In genomic region chr19:16581145-16581970, GRCh38 we compare ENCODE assay signal across 12 cellular contexts. TPM values are rescaled to one million over a fixed set of nuclear protein-coding genes. Genes with fewer than 3 reads are reported as not detected.
DNase-seq lines count a peak whose midpoint lies in the region; ATAC-seq and TF ChIP-seq lines count a peak whose summit lies in the region.
"Had no signal": no experiment of that assay in that cellular context is flagged by ENCODE, and none has a peak within 500 bp of the region (broad histone marks: within the 10 kb centered on the region; RNA-seq: fewer than 3 reads in every experiment).

No MANE protein-coding gene starts in this region.

- H3K4me1 Mint-ChIP-seq in CD8-positive, alpha-beta memory T cell, result peaks cover 49 to 76% (median 62%) of the 10 kb centered on the region in 3 donors
- peaks cover 41 to 55% of the 10 kb centered on the region in 2 donors for H3K4me1 Mint-ChIP-seq in effector memory CD8-positive, alpha-beta T cell (ENCODE audit: low read depth in 2 of 2)
- peaks cover 37% of the 10 kb centered on the region for H3K4me1 Mint-ChIP-seq in osteocyte (ENCODE audit: unreplicated experiment)

- peak overlapping the region; percentile 29 for H3K4me2 ChIP-seq in Karpas-422 (ENCODE audit: low read depth, low read length, poor library complexity, severe bottlenecking)

- peaks cover 15% of the 10 kb centered on the region for H3K36me3 ChIP-seq in CD8-positive, alpha-beta memory T cell (ENCODE audit: insufficient read depth, low read length)
- H3K36me3 ChIP-seq in Karpas-422 (ENCODE audit: insufficient read depth, low read length) (no peaks in the 10 kb centered on the region), tibial nerve (peaks cover 0 to 29% (median 20%) of the 10 kb centered on the region in 3 donors)
- H3K36me3 ChIP-seq: uterus had no signal

- H3K9ac ChIP-seq in Karpas-422 (ENCODE audit: low read length), result peak overlapping the region; percentile 82; the same call in 1 of the 2 replicates

- no peaks in the 10 kb centered on the region for H3K27me3 ChIP-seq in CD8-positive, alpha-beta memory T cell (ENCODE audit: insufficient read depth, low read length, poor library complexity, severe bottlenecking)
- H3K27me3 ChIP-seq in Karpas-422 (ENCODE audit: low read length) (no peaks in the 10 kb centered on the region), tibial nerve (no peaks in the 10 kb centered on the region)
- H3K27me3 ChIP-seq: uterus had no signal

- no peak overlapping the region for H3K4me3 ChIP-seq in CD8-positive, alpha-beta memory T cell (ENCODE audit: low read length)
- no peak overlapping the region for H3K4me3 ChIP-seq in Karpas-422 (ENCODE audit: low read length)
- H3K4me3 ChIP-seq in tibial nerve, result no peak overlapping the region
- H3K4me3 ChIP-seq: uterus had no signal

- no peaks in the 10 kb centered on the region for H3K9me3 Mint-ChIP-seq in CD8-positive, alpha-beta memory T cell
- H3K9me3 Mint-ChIP-seq in effector memory CD8-positive, alpha-beta T cell, result no peaks in the 10 kb centered on the region
- no peaks in the 10 kb centered on the region for H3K9me3 Mint-ChIP-seq in osteocyte (ENCODE audit: unreplicated experiment)

- peaks cover 92% of the 10 kb centered on the region for H3K79me2 ChIP-seq in Karpas-422 (ENCODE audit: low read length)

- no peaks in the 10 kb centered on the region for H3K9me2 ChIP-seq in Karpas-422 (replicated peaks; ENCODE audit: insufficient read depth, low read length)

- 80 to 84% methylated on average over 12 of the region's 12 CpGs for WGBS in tibial nerve, 2 donors

- POLR2A ChIA-PET in CD8-positive, alpha-beta memory T cell (lab: Charles Lee), result no interaction called here

- ATAC-seq in effector memory CD8-positive, alpha-beta T cell (replicated peaks), result no peak
- ATAC-seq in HG03520 (IDR thresholded peaks at IDR 0.05; ENCODE audit: unreplicated experiment), result no peak
- ATAC-seq in HG02642 (IDR thresholded peaks at IDR 0.05; ENCODE audit: poor library complexity, unreplicated experiment), result no peak
- ATAC-seq: HCT116 had no signal

- TF ChIP-seq EP300 in tibial nerve (IDR thresholded peaks at IDR 0.05), result no peak

- H3K36me3 Mint-ChIP-seq in CD8-positive, alpha-beta memory T cell, result peaks cover 0 to 30% (median 6%) of the 10 kb centered on the region in 3 donors
- peaks cover 75% of the 10 kb centered on the region for H3K36me3 Mint-ChIP-seq in effector memory CD8-positive, alpha-beta T cell (ENCODE audit: insufficient read depth)
- H3K36me3 Mint-ChIP-seq in osteocyte (ENCODE audit: unreplicated experiment), result peaks cover 4% of the 10 kb centered on the region

- peak overlapping the region in 4 of 7 donors; percentile 23 to 41 (median 38) for H3K4me3 Mint-ChIP-seq in CD8-positive, alpha-beta memory T cell
- peak overlapping the region; percentile 25 to 45 for H3K4me3 Mint-ChIP-seq in effector memory CD8-positive, alpha-beta T cell
- no peak overlapping the region for H3K4me3 Mint-ChIP-seq in osteocyte (ENCODE audit: unreplicated experiment)

- no peak overlapping the region for H2AFZ ChIP-seq in Karpas-422 (ENCODE audit: low read length)

- DNase-seq in CD8-positive, alpha-beta memory T cell, result no peak
- DNase-seq in Karpas-422 (peak; percentile 63), osteocyte (ENCODE audit: extremely low spot score, unreplicated experiment) (no peak), NCI-H2081 treated with DMSO at 0.1 percent for 48 hours (lab: John Stamatoyannopoulos, UW) (no peak), tibial nerve (ENCODE audit: low spot score in 2 of 2) (no peak)
- DNase-seq in effector memory CD8-positive, alpha-beta T cell, result no peak
- DNase-seq: central memory CD4-positive, alpha-beta T cell; SHP77 treated with DMSO at 0.1 percent for 48 hours had no signal

- H3K9me3 ChIP-seq in CD8-positive, alpha-beta memory T cell (ENCODE audit: low read length), result no peaks in the 10 kb centered on the region
- no peaks in the 10 kb centered on the region for H3K9me3 ChIP-seq in Karpas-422 (ENCODE audit: low read length)
- H3K9me3 ChIP-seq in tibial nerve, result no peaks in the 10 kb centered on the region
- H3K9me3 ChIP-seq: uterus had no signal

- H3K27me3 Mint-ChIP-seq in CD8-positive, alpha-beta memory T cell, result peaks cover 0 to 6% of the 10 kb centered on the region in 2 donors
- no peaks in the 10 kb centered on the region for H3K27me3 Mint-ChIP-seq in effector memory CD8-positive, alpha-beta T cell
- no peaks in the 10 kb centered on the region for H3K27me3 Mint-ChIP-seq in osteocyte (ENCODE audit: unreplicated experiment)

- CTCF ChIA-PET in CD8-positive, alpha-beta memory T cell (lab: Charles Lee), result no interaction called here

- peaks cover 50% of the 10 kb centered on the region for H3K4me1 ChIP-seq in CD8-positive, alpha-beta memory T cell (ENCODE audit: insufficient read depth, low read length)
- H3K4me1 ChIP-seq in Karpas-422 (ENCODE audit: low read length) (peaks cover 52% of the 10 kb centered on the region), tibial nerve (peaks cover 0 to 67% (median 38%) of the 10 kb centered on the region in 4 donors)

- peaks cover 14% of the 10 kb centered on the region for H4K20me1 ChIP-seq in Karpas-422 (ENCODE audit: insufficient read depth, low read depth, low read length)

- peak overlapping the region; percentile 20 for H3K27ac ChIP-seq in CD8-positive, alpha-beta memory T cell (ENCODE audit: low read depth, low read length)
- H3K27ac ChIP-seq in Karpas-422 (ENCODE audit: low read length), result peak overlapping the region; percentile 98
- peak overlapping the region in 2 of 4 donors; percentile 11 to 84 for H3K27ac ChIP-seq in tibial nerve

- TF ChIP-seq CTCF in osteocyte (IDR thresholded peaks at IDR 0.05), result no peak
- TF ChIP-seq CTCF in tibial nerve (IDR thresholded peaks at IDR 0.05), result no peak

- no peak for TF ChIP-seq POLR2A in tibial nerve (IDR thresholded peaks at IDR 0.05)

- peak overlapping the region in 5 of 8 donors; percentile 45 to 99 (median 84) for H3K27ac Mint-ChIP-seq in CD8-positive, alpha-beta memory T cell
- H3K27ac Mint-ChIP-seq in effector memory CD8-positive, alpha-beta T cell, result peak overlapping the region; percentile 79 to 93
- peak overlapping the region; percentile 56 for H3K27ac Mint-ChIP-seq in osteocyte (ENCODE audit: unreplicated experiment)

RNA-seq across cellular contexts. Expression of gene SLC35E1, which starts 9.1 kb away (rescaled TPM):
- 10 to 100 TPM; 41.9 to 43.8 TPM for total RNA-seq in CD8-positive, alpha-beta memory T cell
- 30.6 TPM for polyA plus RNA-seq in CD8-positive, alpha-beta memory T cell
- 33.5 and 39.4 TPM in 2 replicates for total RNA-seq in Karpas-422 (2014; rRNA removed; shearing (Covaris generic); ENCODE audit: low replicate concordance)
- total RNA-seq in osteocyte (49.8 and 55.5 TPM in 2 replicates), tibial nerve (10 to 100 TPM; 24.9 to 29.5 (median 28.0) TPM)

RNA-seq across cellular contexts. Expression of gene CHERP, which starts 39.1 kb away (rescaled TPM):
- total RNA-seq in CD8-positive, alpha-beta memory T cell, result 10 to 100 TPM; 73.1 to 74.2 TPM
- 20.3 TPM for polyA plus RNA-seq in CD8-positive, alpha-beta memory T cell
- 5.9 and 14.9 TPM in 2 replicates for total RNA-seq in Karpas-422 (2014; rRNA removed; shearing (Covaris generic); ENCODE audit: low replicate concordance)
- total RNA-seq in osteocyte (45.1 and 50.1 TPM in 2 replicates), tibial nerve (10 to 100 TPM in 3 of 4 donors, 1 to 10 TPM in 1; 9.8 to 22.5 (median 12.6) TPM)

RNA-seq across cellular contexts. Expression of gene MED26, which starts 46.6 kb away (rescaled TPM):
- total RNA-seq in CD8-positive, alpha-beta memory T cell, result 10 to 100 TPM; 14.7 to 17.1 TPM
- polyA plus RNA-seq in CD8-positive, alpha-beta memory T cell, result 3.1 TPM
- 15.0 and 23.7 TPM in 2 replicates for total RNA-seq in Karpas-422 (2014; rRNA removed; shearing (Covaris generic); ENCODE audit: low replicate concordance)
- total RNA-seq in osteocyte (9.5 and 15.4 TPM in 2 replicates), tibial nerve (10 to 100 TPM in 2 of 4 donors, 1 to 10 TPM in 2; 6.1 to 14.2 (median 11.7) TPM)
